1 cellular context compared by ENCODE assay signal in the genomic region with DNA sequence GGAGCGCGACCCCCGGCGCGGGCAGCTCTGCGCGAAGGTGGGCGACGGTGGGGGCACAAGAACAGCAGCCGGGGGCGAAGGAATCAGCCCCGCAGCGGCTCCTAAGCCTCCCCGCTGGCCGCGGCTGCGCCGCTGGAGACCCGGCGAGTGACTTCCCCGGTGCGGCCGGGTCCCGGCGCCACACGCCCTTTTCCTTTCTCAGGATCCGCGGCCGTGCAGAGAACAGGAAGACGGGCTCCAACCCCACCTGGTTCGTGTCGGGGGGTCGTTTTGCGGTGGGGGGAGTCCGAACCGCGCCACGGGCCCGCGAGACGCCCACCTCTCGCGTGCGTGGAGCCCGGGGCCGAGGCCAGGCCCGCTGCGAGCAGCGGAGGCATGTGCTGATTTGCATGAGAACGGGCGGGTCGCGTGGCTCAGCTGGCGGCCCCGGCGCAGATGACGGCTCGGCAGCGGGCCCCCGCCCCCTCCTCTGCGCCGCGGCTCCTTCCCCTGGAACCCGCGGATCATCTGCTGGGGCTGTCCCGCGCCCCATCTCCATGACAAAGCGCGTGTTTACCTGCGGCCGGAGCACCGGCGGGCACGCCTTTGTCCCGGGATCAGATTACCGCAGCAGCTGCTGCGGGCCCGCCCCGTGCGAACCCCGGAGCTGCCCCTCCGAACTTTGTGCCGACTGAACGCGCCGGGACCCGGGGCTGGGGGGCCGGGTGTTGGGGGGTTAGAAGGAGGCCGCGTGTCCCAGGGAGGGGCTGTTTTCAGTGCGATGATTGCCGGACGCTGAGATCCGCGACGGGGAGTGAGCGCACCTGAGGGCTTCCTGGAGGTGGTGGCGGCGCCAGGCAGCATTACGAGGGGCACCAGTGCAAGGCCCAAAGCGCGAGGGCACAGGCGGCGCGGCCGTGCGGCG.
TF ChIP-seq lines count a peak whose summit lies in the region.

No MANE protein-coding gene starts in this region.

TF ChIP-seq in HepG2, 621 proteins besides CTCF, POLR2A, EP300 and RAD21 (continued from another document and continues in another):
- TF ChIP-seq, protein P1, sequence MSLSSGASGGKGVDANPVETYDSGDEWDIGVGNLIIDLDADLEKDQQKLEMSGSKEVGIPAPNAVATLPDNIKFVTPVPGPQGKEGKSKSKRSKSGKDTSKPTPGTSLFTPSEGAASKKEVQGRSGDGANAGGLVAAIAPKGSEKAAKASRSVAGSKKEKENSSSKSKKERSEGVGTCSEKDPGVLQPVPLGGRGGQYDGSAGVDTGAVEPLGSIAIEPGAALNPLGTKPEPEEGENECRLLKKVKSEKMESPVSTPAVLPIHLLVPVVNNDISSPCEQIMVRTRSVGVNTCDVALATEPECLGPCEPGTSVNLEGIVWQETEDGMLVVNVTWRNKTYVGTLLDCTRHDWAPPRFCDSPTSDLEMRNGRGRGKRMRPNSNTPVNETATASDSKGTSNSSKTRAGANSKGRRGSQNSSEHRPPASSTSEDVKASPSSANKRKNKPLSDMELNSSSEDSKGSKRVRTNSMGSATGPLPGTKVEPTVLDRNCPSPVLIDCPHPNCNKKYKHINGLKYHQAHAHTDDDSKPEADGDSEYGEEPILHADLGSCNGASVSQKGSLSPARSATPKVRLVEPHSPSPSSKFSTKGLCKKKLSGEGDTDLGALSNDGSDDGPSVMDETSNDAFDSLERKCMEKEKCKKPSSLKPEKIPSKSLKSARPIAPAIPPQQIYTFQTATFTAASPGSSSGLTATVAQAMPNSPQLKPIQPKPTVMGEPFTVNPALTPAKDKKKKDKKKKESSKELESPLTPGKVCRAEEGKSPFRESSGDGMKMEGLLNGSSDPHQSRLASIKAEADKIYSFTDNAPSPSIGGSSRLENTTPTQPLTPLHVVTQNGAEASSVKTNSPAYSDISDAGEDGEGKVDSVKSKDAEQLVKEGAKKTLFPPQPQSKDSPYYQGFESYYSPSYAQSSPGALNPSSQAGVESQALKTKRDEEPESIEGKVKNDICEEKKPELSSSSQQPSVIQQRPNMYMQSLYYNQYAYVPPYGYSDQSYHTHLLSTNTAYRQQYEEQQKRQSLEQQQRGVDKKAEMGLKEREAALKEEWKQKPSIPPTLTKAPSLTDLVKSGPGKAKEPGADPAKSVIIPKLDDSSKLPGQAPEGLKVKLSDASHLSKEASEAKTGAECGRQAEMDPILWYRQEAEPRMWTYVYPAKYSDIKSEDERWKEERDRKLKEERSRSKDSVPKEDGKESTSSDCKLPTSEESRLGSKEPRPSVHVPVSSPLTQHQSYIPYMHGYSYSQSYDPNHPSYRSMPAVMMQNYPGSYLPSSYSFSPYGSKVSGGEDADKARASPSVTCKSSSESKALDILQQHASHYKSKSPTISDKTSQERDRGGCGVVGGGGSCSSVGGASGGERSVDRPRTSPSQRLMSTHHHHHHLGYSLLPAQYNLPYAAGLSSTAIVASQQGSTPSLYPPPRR (CRISPR knock-in tag; IDR thresholded peaks at IDR 0.05; ENCODE audit: borderline replicate concordance): no peak; the same call in 1 of the 2 replicates
- TF ChIP-seq ZNF121 (CRISPR knock-in tag; IDR thresholded peaks at IDR 0.05) (no peak), FOXK1 (CRISPR knock-in tag; IDR thresholded peaks at IDR 0.05; ENCODE audit: borderline replicate concordance, low read depth) (0 out of 2 replicates have a peak, but pooled peaks have one; percentile 40), STAG1 (CRISPR knock-in tag; IDR thresholded peaks at IDR 0.05) (no peak), SMYD3 (CRISPR knock-in tag; IDR thresholded peaks at IDR 0.05) (no peak), TARDBP (CRISPR knock-in tag; IDR thresholded peaks at IDR 0.05) (peak; percentile 34; the same call in 1 of the 2 replicates), SP2 (CRISPR knock-in tag; IDR thresholded peaks at IDR 0.05) (no peak), FOXO1 (CRISPR knock-in tag; IDR thresholded peaks at IDR 0.05) (peak; percentile 25; the same call in 1 of the 2 replicates), TBX3 (IDR thresholded peaks at IDR 0.05; ENCODE audit: borderline replicate concordance) (no peak), ZNF670 (CRISPR knock-in tag; IDR thresholded peaks at IDR 0.05; ENCODE audit: borderline replicate concordance) (no peak), POLR2AphosphoS5 (IDR thresholded peaks at IDR 0.05; ENCODE audit: low read depth, low read length) (no peak), CCAR2 (optimal IDR thresholded peaks at IDR 0.05; ENCODE audit: low read depth, low read length) (no peak), ZNF629 (CRISPR knock-in tag; conservative IDR thresholded peaks at IDR 0.05) (no peak), HMGA1 (CRISPR knock-in tag; conservative IDR thresholded peaks at IDR 0.05) (no peak), ATRX (CRISPR knock-in tag; IDR thresholded peaks at IDR 0.05; ENCODE audit: borderline replicate concordance) (no peak), RXRA (CRISPR knock-in tag; IDR thresholded peaks at IDR 0.05) (peak; percentile 62; the same call in 1 of the 2 replicates), PHF21A (CRISPR knock-in tag; IDR thresholded peaks at IDR 0.05) (peak; percentile 60; the same call in 1 of the 2 replicates), ELF3 (CRISPR knock-in tag; IDR thresholded peaks at IDR 0.05) (no peak), ZNF331 (CRISPR knock-in tag; IDR thresholded peaks at IDR 0.05) (peak; percentile 44; the same call in 1 of the 2 replicates)
- TF ChIP-seq, protein P2, sequence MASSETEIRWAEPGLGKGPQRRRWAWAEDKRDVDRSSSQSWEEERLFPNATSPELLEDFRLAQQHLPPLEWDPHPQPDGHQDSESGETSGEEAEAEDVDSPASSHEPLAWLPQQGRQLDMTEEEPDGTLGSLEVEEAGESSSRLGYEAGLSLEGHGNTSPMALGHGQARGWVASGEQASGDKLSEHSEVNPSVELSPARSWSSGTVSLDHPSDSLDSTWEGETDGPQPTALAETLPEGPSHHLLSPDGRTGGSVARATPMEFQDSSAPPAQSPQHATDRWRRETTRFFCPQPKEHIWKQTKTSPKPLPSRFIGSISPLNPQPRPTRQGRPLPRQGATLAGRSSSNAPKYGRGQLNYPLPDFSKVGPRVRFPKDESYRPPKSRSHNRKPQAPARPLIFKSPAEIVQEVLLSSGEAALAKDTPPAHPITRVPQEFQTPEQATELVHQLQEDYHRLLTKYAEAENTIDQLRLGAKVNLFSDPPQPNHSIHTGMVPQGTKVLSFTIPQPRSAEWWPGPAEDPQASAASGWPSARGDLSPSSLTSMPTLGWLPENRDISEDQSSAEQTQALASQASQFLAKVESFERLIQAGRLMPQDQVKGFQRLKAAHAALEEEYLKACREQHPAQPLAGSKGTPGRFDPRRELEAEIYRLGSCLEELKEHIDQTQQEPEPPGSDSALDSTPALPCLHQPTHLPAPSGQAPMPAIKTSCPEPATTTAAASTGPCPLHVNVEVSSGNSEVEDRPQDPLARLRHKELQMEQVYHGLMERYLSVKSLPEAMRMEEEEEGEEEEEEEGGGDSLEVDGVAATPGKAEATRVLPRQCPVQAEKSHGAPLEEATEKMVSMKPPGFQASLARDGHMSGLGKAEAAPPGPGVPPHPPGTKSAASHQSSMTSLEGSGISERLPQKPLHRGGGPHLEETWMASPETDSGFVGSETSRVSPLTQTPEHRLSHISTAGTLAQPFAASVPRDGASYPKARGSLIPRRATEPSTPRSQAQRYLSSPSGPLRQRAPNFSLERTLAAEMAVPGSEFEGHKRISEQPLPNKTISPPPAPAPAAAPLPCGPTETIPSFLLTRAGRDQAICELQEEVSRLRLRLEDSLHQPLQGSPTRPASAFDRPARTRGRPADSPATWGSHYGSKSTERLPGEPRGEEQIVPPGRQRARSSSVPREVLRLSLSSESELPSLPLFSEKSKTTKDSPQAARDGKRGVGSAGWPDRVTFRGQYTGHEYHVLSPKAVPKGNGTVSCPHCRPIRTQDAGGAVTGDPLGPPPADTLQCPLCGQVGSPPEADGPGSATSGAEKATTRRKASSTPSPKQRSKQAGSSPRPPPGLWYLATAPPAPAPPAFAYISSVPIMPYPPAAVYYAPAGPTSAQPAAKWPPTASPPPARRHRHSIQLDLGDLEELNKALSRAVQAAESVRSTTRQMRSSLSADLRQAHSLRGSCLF (CRISPR knock-in tag; IDR thresholded peaks at IDR 0.05; ENCODE audit: borderline replicate concordance): no peak
- TF ChIP-seq, protein P3, sequence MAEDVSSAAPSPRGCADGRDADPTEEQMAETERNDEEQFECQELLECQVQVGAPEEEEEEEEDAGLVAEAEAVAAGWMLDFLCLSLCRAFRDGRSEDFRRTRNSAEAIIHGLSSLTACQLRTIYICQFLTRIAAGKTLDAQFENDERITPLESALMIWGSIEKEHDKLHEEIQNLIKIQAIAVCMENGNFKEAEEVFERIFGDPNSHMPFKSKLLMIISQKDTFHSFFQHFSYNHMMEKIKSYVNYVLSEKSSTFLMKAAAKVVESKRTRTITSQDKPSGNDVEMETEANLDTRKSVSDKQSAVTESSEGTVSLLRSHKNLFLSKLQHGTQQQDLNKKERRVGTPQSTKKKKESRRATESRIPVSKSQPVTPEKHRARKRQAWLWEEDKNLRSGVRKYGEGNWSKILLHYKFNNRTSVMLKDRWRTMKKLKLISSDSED (CRISPR knock-in tag; IDR thresholded peaks at IDR 0.05): peak; percentile 71; the same call in 1 of the 2 replicates
- TF ChIP-seq, protein P4, sequence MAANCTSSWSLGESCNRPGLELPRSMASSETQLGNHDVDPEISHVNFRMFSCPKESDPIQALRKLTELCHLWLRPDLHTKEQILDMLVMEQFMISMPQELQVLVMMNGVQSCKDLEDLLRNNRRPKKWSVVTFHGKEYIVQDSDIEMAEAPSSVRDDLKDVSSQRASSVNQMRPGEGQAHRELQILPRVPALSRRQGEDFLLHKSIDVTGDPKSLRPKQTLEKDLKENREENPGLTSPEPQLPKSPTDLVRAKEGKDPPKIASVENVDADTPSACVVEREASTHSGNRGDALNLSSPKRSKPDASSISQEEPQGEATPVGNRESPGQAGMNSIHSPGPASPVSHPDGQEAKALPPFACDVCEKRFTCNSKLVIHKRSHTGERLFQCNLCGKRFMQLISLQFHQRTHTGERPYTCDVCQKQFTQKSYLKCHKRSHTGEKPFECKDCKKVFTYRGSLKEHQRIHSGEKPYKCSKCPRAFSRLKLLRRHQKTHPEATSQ (CRISPR knock-in tag; IDR thresholded peaks at IDR 0.05; ENCODE audit: borderline replicate concordance): no peak
- TF ChIP-seq, protein P5, sequence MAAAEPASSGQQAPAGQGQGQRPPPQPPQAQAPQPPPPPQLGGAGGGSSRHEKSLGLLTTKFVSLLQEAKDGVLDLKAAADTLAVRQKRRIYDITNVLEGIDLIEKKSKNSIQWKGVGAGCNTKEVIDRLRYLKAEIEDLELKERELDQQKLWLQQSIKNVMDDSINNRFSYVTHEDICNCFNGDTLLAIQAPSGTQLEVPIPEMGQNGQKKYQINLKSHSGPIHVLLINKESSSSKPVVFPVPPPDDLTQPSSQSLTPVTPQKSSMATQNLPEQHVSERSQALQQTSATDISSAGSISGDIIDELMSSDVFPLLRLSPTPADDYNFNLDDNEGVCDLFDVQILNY (CRISPR knock-in tag; conservative IDR thresholded peaks at IDR 0.05): peak; percentile 13; the same call in 1 of the 2 replicates
- TF ChIP-seq, protein P6, sequence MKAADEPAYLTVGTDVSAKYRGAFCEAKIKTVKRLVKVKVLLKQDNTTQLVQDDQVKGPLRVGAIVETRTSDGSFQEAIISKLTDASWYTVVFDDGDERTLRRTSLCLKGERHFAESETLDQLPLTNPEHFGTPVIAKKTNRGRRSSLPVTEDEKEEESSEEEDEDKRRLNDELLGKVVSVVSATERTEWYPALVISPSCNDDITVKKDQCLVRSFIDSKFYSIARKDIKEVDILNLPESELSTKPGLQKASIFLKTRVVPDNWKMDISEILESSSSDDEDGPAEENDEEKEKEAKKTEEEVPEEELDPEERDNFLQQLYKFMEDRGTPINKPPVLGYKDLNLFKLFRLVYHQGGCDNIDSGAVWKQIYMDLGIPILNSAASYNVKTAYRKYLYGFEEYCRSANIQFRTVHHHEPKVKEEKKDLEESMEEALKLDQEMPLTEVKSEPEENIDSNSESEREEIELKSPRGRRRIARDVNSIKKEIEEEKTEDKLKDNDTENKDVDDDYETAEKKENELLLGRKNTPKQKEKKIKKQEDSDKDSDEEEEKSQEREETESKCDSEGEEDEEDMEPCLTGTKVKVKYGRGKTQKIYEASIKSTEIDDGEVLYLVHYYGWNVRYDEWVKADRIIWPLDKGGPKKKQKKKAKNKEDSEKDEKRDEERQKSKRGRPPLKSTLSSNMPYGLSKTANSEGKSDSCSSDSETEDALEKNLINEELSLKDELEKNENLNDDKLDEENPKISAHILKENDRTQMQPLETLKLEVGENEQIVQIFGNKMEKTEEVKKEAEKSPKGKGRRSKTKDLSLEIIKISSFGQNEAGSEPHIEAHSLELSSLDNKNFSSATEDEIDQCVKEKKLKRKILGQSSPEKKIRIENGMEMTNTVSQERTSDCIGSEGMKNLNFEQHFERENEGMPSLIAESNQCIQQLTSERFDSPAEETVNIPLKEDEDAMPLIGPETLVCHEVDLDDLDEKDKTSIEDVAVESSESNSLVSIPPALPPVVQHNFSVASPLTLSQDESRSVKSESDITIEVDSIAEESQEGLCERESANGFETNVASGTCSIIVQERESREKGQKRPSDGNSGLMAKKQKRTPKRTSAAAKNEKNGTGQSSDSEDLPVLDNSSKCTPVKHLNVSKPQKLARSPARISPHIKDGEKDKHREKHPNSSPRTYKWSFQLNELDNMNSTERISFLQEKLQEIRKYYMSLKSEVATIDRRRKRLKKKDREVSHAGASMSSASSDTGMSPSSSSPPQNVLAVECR (CRISPR knock-in tag; IDR thresholded peaks at IDR 0.05; ENCODE audit: borderline replicate concordance): peak; percentile 78
